In genomic region chr12:76284816-76285750, GRCh38 we compare ENCODE assay signal across 1 cellular context.
TF ChIP-seq lines count a peak whose summit lies in the region.

No MANE protein-coding gene starts in this region.

TF ChIP-seq in WTC11, 78 proteins besides CTCF, POLR2A, EP300 and RAD21 (continued from another document):
- TF ChIP-seq ZBTB43 (CRISPR knock-in tag; IDR thresholded peaks at IDR 0.05) (no peak), RORB (CRISPR knock-in tag; IDR thresholded peaks at IDR 0.05) (no peak)
